21 cellular contexts compared by ENCODE assay signal in the genomic region with DNA sequence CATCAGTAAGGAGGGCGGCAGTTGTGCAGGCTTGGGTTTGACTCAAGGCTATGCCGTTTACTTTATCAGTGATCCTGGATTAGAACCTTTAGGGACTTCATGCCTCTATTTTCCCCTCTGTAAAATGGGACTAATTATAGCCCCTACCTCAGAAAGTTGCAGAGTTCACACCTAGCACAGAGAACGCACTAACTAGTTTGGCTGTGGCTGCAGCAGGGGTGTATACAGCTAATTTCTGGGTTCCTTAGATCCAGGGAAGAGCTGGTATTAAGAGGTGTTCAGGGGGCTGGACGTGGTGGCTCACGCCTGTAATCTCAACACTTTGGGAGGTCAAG.
DNase-seq lines count a peak whose midpoint lies in the region; ATAC-seq and TF ChIP-seq lines count a peak whose summit lies in the region.
"Had no signal": no experiment of that assay in that cellular context is flagged by ENCODE, and none has a peak within 500 bp of the region (broad histone marks: within the 10 kb centered on the region; RNA-seq: fewer than 3 reads in every experiment).

No MANE protein-coding gene starts in this region.

- H3K9me3 ChIP-seq in tibial artery = no peaks in the 10 kb centered on the region
- H3K9me3 ChIP-seq: prostate gland, sigmoid colon, SJSA1 had no signal

- H3K4me1 Mint-ChIP-seq in activated CD4-positive, alpha-beta T cell treated with anti-CD3 and anti-CD28 coated beads, Interleukin-2, amount 10 ng/mL, durations not matched to agents 7 days and 5 days = peaks cover 98% of the 10 kb centered on the region
- peaks cover 74% of the 10 kb centered on the region for H3K4me1 Mint-ChIP-seq in stimulated activated naive CD8-positive, alpha-beta T cell treated with anti-CD3 and anti-CD28 coated beads, Interleukin-15, amount 100 ng/mL, for 72 hours
- H3K4me1 Mint-ChIP-seq in activated naive CD8-positive, alpha-beta T cell treated with anti-CD3 and anti-CD28 coated beads, Interleukin-2, amount 10 ng/mL, durations not matched to agents 7 days and 5 days = peaks cover 50% of the 10 kb centered on the region

- peak overlapping the region; percentile 8 for H3K4me3 Mint-ChIP-seq in activated CD4-positive, alpha-beta T cell treated with anti-CD3 and anti-CD28 coated beads, Interleukin-2, amount 10 ng/mL, durations not matched to agents 7 days and 5 days
- peak overlapping the region in 1 of 2 donors; percentile 55 for H3K4me3 Mint-ChIP-seq in stimulated activated naive CD8-positive, alpha-beta T cell treated with anti-CD3 and anti-CD28 coated beads, Interleukin-15, amount 100 ng/mL, for 72 hours
- H3K4me3 Mint-ChIP-seq in activated naive CD8-positive, alpha-beta T cell treated with anti-CD3 and anti-CD28 coated beads, Interleukin-2, amount 10 ng/mL, durations not matched to agents 7 days and 5 days = no peak overlapping the region
- H3K4me3 Mint-ChIP-seq: mesothelial cell of epicardium had no signal

- intact Hi-C loops in tibial artery (cut with DNase I; ENCODE audit: low total_unique reads) = no loop called here

- H3K36me3 ChIP-seq in tibial artery = no peaks in the 10 kb centered on the region
- H3K36me3 ChIP-seq: prostate gland, sigmoid colon, SJSA1 had no signal

- CTCF ChIA-PET in activated CD4-positive, alpha-beta T cell treated with anti-CD3 and anti-CD28 coated beads, Interleukin-2, amount 10 ng/mL, durations not matched to agents 7 days and 5 days (lab: Charles Lee) = interaction anchor here (1.2 to 4.1 kb wide), 7 partner anchors 10 to 54 kb away, joined by 3 to 20 read pairs (median 5); no protein-coding TSS in a partner anchor

- H3K4me1 ChIP-seq in tibial artery = peaks cover 0 to 21% (median 3%) of the 10 kb centered on the region in 4 donors
- H3K4me1 ChIP-seq: prostate gland had no signal

- no peak overlapping the region for H3K27ac ChIP-seq in tibial artery
- H3K27ac ChIP-seq: HL-60, prostate gland, sigmoid colon, SJSA1 had no signal

- POLR2A ChIA-PET in activated CD4-positive, alpha-beta T cell treated with anti-CD3 and anti-CD28 coated beads, Interleukin-2, amount 10 ng/mL, durations not matched to agents 7 days and 5 days (lab: Charles Lee) = interaction anchor here (0.6 to 0.9 kb wide), 4 partner anchors 11 to 214 kb away, joined by 3 to 5 read pairs (median 4); no protein-coding TSS in a partner anchor
- POLR2A ChIA-PET in activated naive CD8-positive, alpha-beta T cell treated with anti-CD3 and anti-CD28 coated beads, Interleukin-2, amount 10 ng/mL, durations not matched to agents 7 days and 5 days (lab: Charles Lee) = interaction anchor here (0.8 to 1.2 kb wide), 2 partner anchors 15 to 78 kb away, joined by 3 read pairs; no protein-coding TSS in a partner anchor

- no peak for DNase-seq in activated CD4-positive, alpha-beta T cell treated with anti-CD3 and anti-CD28 coated beads, Interleukin-2, amount 10 ng/mL, durations not matched to agents 7 days and 5 days
- no peak for DNase-seq in activated CD4-positive, alpha-beta T cell treated with anti-CD3 and anti-CD28 coated beads, Interleukin-2, amount 50 U/mL, for 4 hours
- no peak for DNase-seq in stimulated activated naive CD8-positive, alpha-beta T cell treated with anti-CD3 and anti-CD28 coated beads, Interleukin-15, amount 100 ng/mL, for 72 hours
- DNase-seq in stimulated activated naive CD8-positive, alpha-beta T cell treated with anti-CD3 and anti-CD28 coated beads, Interleukin-15, Interleukin-2, amounts not matched to agents 100 U/mL and 50 U/mL, for 24 hours = no peak
- DNase-seq in activated naive CD8-positive, alpha-beta T cell treated with anti-CD3 and anti-CD28 coated beads, Interleukin-2, amount 10 ng/mL, durations not matched to agents 7 days and 5 days = no peak
- DNase-seq in tibial artery = no peak
- DNase-seq: amygdala; CD8-positive, alpha-beta memory T cell; islet precursor cell; Karpas-422; naive B cell; NCI-H1436 treated with DMSO at 0.1 percent for 48 hours; NCI-H446; nucleus accumbens; sigmoid colon had no signal

- H3K36me3 Mint-ChIP-seq in activated CD4-positive, alpha-beta T cell treated with anti-CD3 and anti-CD28 coated beads, Interleukin-2, amount 10 ng/mL, durations not matched to agents 7 days and 5 days (ENCODE audit: low read depth) = peaks cover 4% of the 10 kb centered on the region
- peaks cover 4% of the 10 kb centered on the region for H3K36me3 Mint-ChIP-seq in activated naive CD8-positive, alpha-beta T cell treated with anti-CD3 and anti-CD28 coated beads, Interleukin-2, amount 10 ng/mL, durations not matched to agents 7 days and 5 days
- H3K36me3 Mint-ChIP-seq: CD8-positive, alpha-beta memory T cell; mesothelial cell of epicardium had no signal

- no peak for ATAC-seq in stimulated activated naive CD8-positive, alpha-beta T cell treated with anti-CD3 and anti-CD28 coated beads, Interleukin-15, amount 100 ng/mL, for 72 hours
- no peak for ATAC-seq in stimulated activated naive CD8-positive, alpha-beta T cell treated with anti-CD3 and anti-CD28 coated beads, Interleukin-15, Interleukin-2, amounts not matched to agents 100 U/mL and 50 U/mL, for 24 hours
- no peak for ATAC-seq in activated naive CD8-positive, alpha-beta T cell treated with anti-CD3 and anti-CD28 coated beads, Interleukin-2, amount 10 ng/mL, durations not matched to agents 7 days and 5 days (ENCODE audit: low read depth)
- ATAC-seq in GM18519 (IDR thresholded peaks at IDR 0.05; ENCODE audit: low FRiP score, unreplicated experiment) = no peak
- no peak for ATAC-seq in GM19324 (IDR thresholded peaks at IDR 0.05; ENCODE audit: low FRiP score, unreplicated experiment)

- TF ChIP-seq CTCF in tibial artery (IDR thresholded peaks at IDR 0.05) = no peak

- H3K27me3 Mint-ChIP-seq in activated CD4-positive, alpha-beta T cell treated with anti-CD3 and anti-CD28 coated beads, Interleukin-2, amount 10 ng/mL, durations not matched to agents 7 days and 5 days = no peaks in the 10 kb centered on the region
- no peaks in the 10 kb centered on the region for H3K27me3 Mint-ChIP-seq in stimulated activated naive CD8-positive, alpha-beta T cell treated with anti-CD3 and anti-CD28 coated beads, Interleukin-15, amount 100 ng/mL, for 72 hours
- no peaks in the 10 kb centered on the region for H3K27me3 Mint-ChIP-seq in activated naive CD8-positive, alpha-beta T cell treated with anti-CD3 and anti-CD28 coated beads, Interleukin-2, amount 10 ng/mL, durations not matched to agents 7 days and 5 days
- H3K27me3 Mint-ChIP-seq: naive B cell had no signal

- H3K27me3 ChIP-seq in tibial artery = no peaks in the 10 kb centered on the region
- H3K27me3 ChIP-seq: sigmoid colon, SJSA1 had no signal

- peak overlapping the region; percentile 90 for H3K27ac Mint-ChIP-seq in activated CD4-positive, alpha-beta T cell treated with anti-CD3 and anti-CD28 coated beads, Interleukin-2, amount 10 ng/mL, durations not matched to agents 7 days and 5 days
- H3K27ac Mint-ChIP-seq in stimulated activated naive CD8-positive, alpha-beta T cell treated with anti-CD3 and anti-CD28 coated beads, Interleukin-15, amount 100 ng/mL, for 72 hours = peak overlapping the region; percentile 21 to 94
- H3K27ac Mint-ChIP-seq in activated naive CD8-positive, alpha-beta T cell treated with anti-CD3 and anti-CD28 coated beads, Interleukin-2, amount 10 ng/mL, durations not matched to agents 7 days and 5 days = peak overlapping the region; percentile 21
- H3K27ac Mint-ChIP-seq: mesothelial cell of epicardium had no signal

- no peaks in the 10 kb centered on the region for H3K9me3 Mint-ChIP-seq in activated CD4-positive, alpha-beta T cell treated with anti-CD3 and anti-CD28 coated beads, Interleukin-2, amount 10 ng/mL, durations not matched to agents 7 days and 5 days
- H3K9me3 Mint-ChIP-seq in stimulated activated naive CD8-positive, alpha-beta T cell treated with anti-CD3 and anti-CD28 coated beads, Interleukin-15, amount 100 ng/mL, for 72 hours = no peaks in the 10 kb centered on the region
- no peaks in the 10 kb centered on the region for H3K9me3 Mint-ChIP-seq in activated naive CD8-positive, alpha-beta T cell treated with anti-CD3 and anti-CD28 coated beads, Interleukin-2, amount 10 ng/mL, durations not matched to agents 7 days and 5 days
- H3K9me3 Mint-ChIP-seq: mesothelial cell of epicardium had no signal

- no peak overlapping the region for H3K4me3 ChIP-seq in tibial artery
- H3K4me3 ChIP-seq: prostate gland, sigmoid colon, SJSA1 had no signal

Comparison
In these comparisons a context has a peak if more than half of its experiments do, and no peak if none do; other contexts are left out.
1. H3K27ac Mint-ChIP-seq: peak in every context shown above with its lines; median percentile 90 in activated CD4-positive, alpha-beta T cell treated with anti-CD3 and anti-CD28 coated beads, Interleukin-2, amount 10 ng/mL, durations not matched to agents 7 days and 5 days; 58 in stimulated activated naive CD8-positive, alpha-beta T cell treated with anti-CD3 and anti-CD28 coated beads, Interleukin-15, amount 100 ng/mL, for 72 hours; 21 in activated naive CD8-positive, alpha-beta T cell treated with anti-CD3 and anti-CD28 coated beads, Interleukin-2, amount 10 ng/mL, durations not matched to agents 7 days and 5 days.